In the genomic region with DNA sequence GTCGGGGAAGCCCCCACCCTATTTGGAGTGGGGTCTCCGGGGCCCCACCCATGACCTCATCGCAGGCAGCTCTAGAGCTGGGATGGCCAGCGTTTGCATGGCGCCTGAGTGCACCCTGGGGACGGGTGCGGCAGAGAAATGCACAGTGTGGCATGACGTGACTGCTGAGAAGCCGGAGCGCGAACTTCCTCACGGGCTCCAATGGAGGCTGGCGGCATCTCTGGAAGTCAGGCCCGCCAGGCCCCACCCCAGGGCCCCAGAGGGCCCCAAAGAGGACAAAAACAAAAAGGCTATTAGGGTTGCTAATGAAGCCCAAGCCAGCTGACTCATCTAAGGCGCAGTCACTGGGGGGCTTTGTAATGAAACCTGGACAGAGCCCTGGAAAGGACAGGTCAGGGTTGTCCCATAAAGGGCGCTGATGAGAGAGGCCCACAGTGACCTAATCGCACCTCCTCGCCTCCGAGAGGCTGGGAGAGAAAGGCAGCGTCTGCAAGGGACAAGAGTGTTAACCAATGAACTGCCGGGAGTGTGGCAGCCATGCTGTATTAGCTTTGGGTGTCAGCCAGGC, we compare ENCODE assay signal across 31 cellular contexts.
DNase-seq lines count a peak whose midpoint lies in the region; ATAC-seq and TF ChIP-seq lines count a peak whose summit lies in the region.
"Had no signal": no experiment of that assay in that cellular context is flagged by ENCODE, and none has a peak within 500 bp of the region (broad histone marks: within the 10 kb centered on the region; RNA-seq: fewer than 3 reads in every experiment).

No MANE protein-coding gene starts in this region.

- no peaks in the 10 kb centered on the region for H3K27me3 Mint-ChIP-seq in glutamatergic neuron (ENCODE audit: unreplicated experiment)
- H3K27me3 Mint-ChIP-seq: activated naive CD4-positive, alpha-beta T cell treated with anti-CD3 and anti-CD28 coated beads, Interleukin-2, amount 10 ng/mL, durations not matched to agents 7 days and 5 days had no signal

- H3K4me2 ChIP-seq in GM23248 (ENCODE audit: unreplicated experiment) (no peak overlapping the region), mesenchymal stem cell (ENCODE audit: low read length, poor library complexity, severe bottlenecking) (no peak overlapping the region), smooth muscle cell (peak overlapping the region; percentile 81)

- peak overlapping the region; percentile 54 to 63 for H3K4ac ChIP-seq in mesenchymal stem cell (ENCODE audit: low read depth in 1 of 2, low read length in 2 of 2)

- intact Hi-C loops in posterior cingulate gyrus (cut with DNase I), result no loop called here

- H3F3A ChIP-seq in GM23248 (ENCODE audit: insufficient read depth), result 0 out of 2 replicates have a peak, but pooled peaks cover 4% of the 10 kb centered on the region
- peaks cover 8% of the 10 kb centered on the region for H3F3A ChIP-seq in smooth muscle cell (ENCODE audit: low read depth)

- 0 out of 2 replicates have a peak, but pooled peaks cover 8% of the 10 kb centered on the region for H3K4me1 ChIP-seq in GM23248 (ENCODE audit: insufficient read depth)
- peaks cover 8% of the 10 kb centered on the region for H3K4me1 ChIP-seq in mesenchymal stem cell (ENCODE audit: control insufficient read depth, insufficient read depth, low read depth, low read length)
- peaks cover 11% of the 10 kb centered on the region for H3K4me1 ChIP-seq in smooth muscle cell (ENCODE audit: low read depth)
- H3K4me1 ChIP-seq: left lung, tibial nerve had no signal

- DNase-seq in GM23248, result peak; percentile 27
- peak; percentile 19 for DNase-seq in glutamatergic neuron
- DNase-seq in mesenchymal stem cell, result no peak
- no peak for DNase-seq in smooth muscle cell (lab: John Stamatoyannopoulos, UW; ENCODE audit: unreplicated experiment)
- no peak for DNase-seq in posterior cingulate gyrus
- no peak for DNase-seq in dedifferentiated amniotic fluid mesenchymal stem cell (ENCODE audit: extremely low spot score)
- no peak for DNase-seq in substantia nigra (lab: John Stamatoyannopoulos, UW)
- DNase-seq: activated CD4-positive, alpha-beta T cell treated with anti-CD3 and anti-CD28 coated beads, Interleukin-2, amount 50 U/mL, for 4 hours; activated naive CD4-positive, alpha-beta T cell treated with anti-CD3 and anti-CD28 coated beads, Interleukin-2, amount 10 ng/mL, durations not matched to agents 7 days and 5 days; AML-193; amygdala; CD8-positive, alpha-beta memory T cell; DMS153; head of caudate nucleus; HFFc6; KBM-7; MG63; NCI-H1417; NCI-H2081 treated with DMSO at 0.1 percent for 48 hours; NCI-H446; NCI-H82; stimulated activated naive CD4-positive, alpha-beta T cell; T-helper 9 cell had no signal

- H4K91ac ChIP-seq in mesenchymal stem cell (ENCODE audit: low read length), result peak overlapping the region; percentile 79

- H2BK120ac ChIP-seq in mesenchymal stem cell (ENCODE audit: low read depth, low read length), result peak overlapping the region; percentile 4

- peaks cover 77% of the 10 kb centered on the region for H3K27me3 ChIP-seq in GM23248 (replicated peaks; ENCODE audit: insufficient read depth)
- no peaks in the 10 kb centered on the region for H3K27me3 ChIP-seq in mesenchymal stem cell (ENCODE audit: control insufficient read depth in 1 of 2, insufficient read depth in 1 of 2, low read length in 2 of 2)
- no peaks in the 10 kb centered on the region for H3K27me3 ChIP-seq in smooth muscle cell (ENCODE audit: low read depth)
- H3K27me3 ChIP-seq: cardiac muscle cell, left lung, MG63, tibial nerve had no signal

- no peak for ATAC-seq in HG02588 (IDR thresholded peaks at IDR 0.05; ENCODE audit: unreplicated experiment)
- ATAC-seq: left lung had no signal

- no peaks in the 10 kb centered on the region for H3K79me2 ChIP-seq in GM23248 (ENCODE audit: insufficient read depth)
- no peaks in the 10 kb centered on the region for H3K79me2 ChIP-seq in smooth muscle cell (ENCODE audit: low read depth)

- H3K4me3 Mint-ChIP-seq in glutamatergic neuron (ENCODE audit: unreplicated experiment), result no peak overlapping the region
- H3K4me3 Mint-ChIP-seq: activated naive CD4-positive, alpha-beta T cell treated with anti-CD3 and anti-CD28 coated beads, Interleukin-2, amount 10 ng/mL, durations not matched to agents 7 days and 5 days; activated T-helper 1 cell treated with anti-CD3 and anti-CD28 coated beads, Interleukin-12 subunit alpha, Interleukin-12 subunit beta, Interleukin-2, Interleukin-4 antibody, amounts not matched to agents 30 ng/mL and 10 ng/mL and 1 ng/mL, durations not matched to agents 14 hours and 24 hours and 36 hours; CD8-positive, alpha-beta memory T cell; dendritic cell treated with granulocyte-macrophage colony-stimulating factor and Interleukin-4, amounts not matched to agents 40 ng/mL and 50 ng/mL, for 4 days; HFFc6; neural crest cell had no signal

- peak overlapping the region; percentile 96 to 98 for H2BK12ac ChIP-seq in mesenchymal stem cell (ENCODE audit: low read length in 2 of 2)

- WGBS in GM23248 (ENCODE audit: low coverage in 1 of 2, low lambda C conversion rate in 2 of 2, missing lambda C conversion rate in 2 of 2), 2 experiments, result 14 to 18% methylated on average over 21 of the region's 21 CpGs
- WGBS in mesenchymal stem cell, result 96% methylated on average over 21 of the region's 21 CpGs
- 97% methylated on average over 21 of the region's 21 CpGs for WGBS in smooth muscle cell (ENCODE audit: low lambda C conversion rate)

- no peaks in the 10 kb centered on the region for H3K36me3 Mint-ChIP-seq in glutamatergic neuron (ENCODE audit: unreplicated experiment)
- H3K36me3 Mint-ChIP-seq: activated naive CD4-positive, alpha-beta T cell treated with anti-CD3 and anti-CD28 coated beads, Interleukin-2, amount 10 ng/mL, durations not matched to agents 7 days and 5 days had no signal

- H3K4me1 Mint-ChIP-seq in glutamatergic neuron (ENCODE audit: low read depth, unreplicated experiment), result no peaks in the 10 kb centered on the region
- H3K4me1 Mint-ChIP-seq: activated naive CD4-positive, alpha-beta T cell treated with anti-CD3 and anti-CD28 coated beads, Interleukin-2, amount 10 ng/mL, durations not matched to agents 7 days and 5 days; CD8-positive, alpha-beta memory T cell; neural crest cell had no signal

- H2AFZ ChIP-seq in GM23248, result no peak overlapping the region
- H2AFZ ChIP-seq in mesenchymal stem cell (ENCODE audit: low read depth, low read length), result no peak overlapping the region
- no peak overlapping the region for H2AFZ ChIP-seq in smooth muscle cell (ENCODE audit: low read depth)

- H3K9me3 Mint-ChIP-seq in glutamatergic neuron (ENCODE audit: unreplicated experiment), result no peaks in the 10 kb centered on the region
- H3K9me3 Mint-ChIP-seq: activated naive CD4-positive, alpha-beta T cell treated with anti-CD3 and anti-CD28 coated beads, Interleukin-2, amount 10 ng/mL, durations not matched to agents 7 days and 5 days; activated T-helper 1 cell treated with anti-CD3 and anti-CD28 coated beads, Interleukin-12 subunit alpha, Interleukin-12 subunit beta, Interleukin-2, Interleukin-4 antibody, amounts not matched to agents 30 ng/mL and 10 ng/mL and 1 ng/mL, durations not matched to agents 14 hours and 24 hours and 36 hours; CD8-positive, alpha-beta memory T cell; dendritic cell treated with granulocyte-macrophage colony-stimulating factor and Interleukin-4, amounts not matched to agents 40 ng/mL and 50 ng/mL, for 4 days; HFFc6; neural crest cell had no signal

- H3K27ac ChIP-seq in GM23248, result no peak overlapping the region
- no peak overlapping the region for H3K27ac ChIP-seq in mesenchymal stem cell (ENCODE audit: low read length, poor library complexity, severe bottlenecking)
- H3K27ac ChIP-seq in smooth muscle cell (ENCODE audit: low read depth), result no peak overlapping the region
- no peak overlapping the region for H3K27ac ChIP-seq in substantia nigra (ENCODE audit: low read depth, low read length, poor library complexity, severe bottlenecking)
- H3K27ac ChIP-seq: cardiac muscle cell, left lung, tibial nerve had no signal

- H3K79me1 ChIP-seq in mesenchymal stem cell (replicated peaks; ENCODE audit: low read length, poor library complexity, severe bottlenecking), result no peaks in the 10 kb centered on the region

- no peaks in the 10 kb centered on the region for H3K9me2 ChIP-seq in GM23248 (ENCODE audit: insufficient read depth)

- H4K20me1 ChIP-seq in GM23248 (ENCODE audit: insufficient read depth) (no peaks in the 10 kb centered on the region), smooth muscle cell (ENCODE audit: low read depth) (no peaks in the 10 kb centered on the region)

- peak overlapping the region; percentile 69 for H4K8ac ChIP-seq in mesenchymal stem cell (ENCODE audit: low read length)

- H3K36me3 ChIP-seq in GM23248 (ENCODE audit: low read depth) (no peaks in the 10 kb centered on the region), mesenchymal stem cell (ENCODE audit: control insufficient read depth in 1 of 2, insufficient read depth in 2 of 2, low read depth in 1 of 2, low read length in 2 of 2) (no peaks in the 10 kb centered on the region), smooth muscle cell (ENCODE audit: low read depth) (no peaks in the 10 kb centered on the region)
- H3K36me3 ChIP-seq: cardiac muscle cell, left lung, MG63, tibial nerve had no signal

- TF ChIP-seq CTCF in glutamatergic neuron (IDR thresholded peaks at IDR 0.05; ENCODE audit: partially characterized antibody, unreplicated experiment), result no peak
- no peak for TF ChIP-seq CTCF in smooth muscle cell (IDR thresholded peaks at IDR 0.05; ENCODE audit: borderline replicate concordance, insufficient read depth, poor library complexity, severe bottlenecking)

- H3K4me3 ChIP-seq in GM23248, result no peak overlapping the region
- H3K4me3 ChIP-seq in mesenchymal stem cell (ENCODE audit: insufficient read depth in 1 of 2, low read depth in 1 of 2, low read length in 2 of 2), result peak overlapping the region in 1 of 2 experiments; percentile 46
- H3K4me3 ChIP-seq in smooth muscle cell, result no peak overlapping the region
- H3K4me3 ChIP-seq: cardiac muscle cell, left lung, MG63, skin epidermis, tibial nerve had no signal

- H3K18ac ChIP-seq in mesenchymal stem cell (ENCODE audit: low read depth in 1 of 2, low read length in 2 of 2), result peak overlapping the region; percentile 61 to 94

- H2BK15ac ChIP-seq in mesenchymal stem cell (ENCODE audit: low read depth, poor library complexity, severe bottlenecking), result peak overlapping the region; percentile 86

- H2BK5ac ChIP-seq in mesenchymal stem cell (ENCODE audit: low read depth, low read length, poor library complexity, severe bottlenecking), result peak overlapping the region; percentile 75

- peak overlapping the region; percentile 88 for H2AK5ac ChIP-seq in mesenchymal stem cell (ENCODE audit: low read length, severe bottlenecking)

- H3K23ac ChIP-seq in mesenchymal stem cell (ENCODE audit: low read length in 2 of 2), result no peak overlapping the region

- H3K9ac ChIP-seq in GM23248 (no peak overlapping the region), mesenchymal stem cell (ENCODE audit: low read length) (peak overlapping the region; percentile 40), smooth muscle cell (ENCODE audit: low read depth) (no peak overlapping the region)

- no peak overlapping the region for H3K27ac Mint-ChIP-seq in glutamatergic neuron (ENCODE audit: unreplicated experiment)
- H3K27ac Mint-ChIP-seq: activated naive CD4-positive, alpha-beta T cell treated with anti-CD3 and anti-CD28 coated beads, Interleukin-2, amount 10 ng/mL, durations not matched to agents 7 days and 5 days; activated T-helper 1 cell treated with anti-CD3 and anti-CD28 coated beads, Interleukin-12 subunit alpha, Interleukin-12 subunit beta, Interleukin-2, Interleukin-4 antibody, amounts not matched to agents 30 ng/mL and 10 ng/mL and 1 ng/mL, durations not matched to agents 14 hours and 24 hours and 36 hours; CD8-positive, alpha-beta memory T cell; dendritic cell treated with granulocyte-macrophage colony-stimulating factor and Interleukin-4, amounts not matched to agents 40 ng/mL and 50 ng/mL, for 4 days; HFFc6 had no signal

- peak overlapping the region in 1 of 2 experiments; percentile 84 for H3K14ac ChIP-seq in mesenchymal stem cell (ENCODE audit: low read length in 2 of 2)

- no peaks in the 10 kb centered on the region for H3K9me3 ChIP-seq in GM23248 (ENCODE audit: low read depth)
- H3K9me3 ChIP-seq in mesenchymal stem cell (ENCODE audit: control insufficient read depth, low read length), result no peaks in the 10 kb centered on the region
- H3K9me3 ChIP-seq in smooth muscle cell (replicated peaks; ENCODE audit: low read depth), result no peaks in the 10 kb centered on the region
- H3K9me3 ChIP-seq: left lung, MG63, tibial nerve had no signal

- in situ Hi-C loops in GM23248 (cut with MboI), result no loop called here

Comparison
In these comparisons a context has a peak if more than half of its experiments do, and no peak if none do; other contexts are left out.
1. DNase-seq: peak in GM23248 (single experiment) and glutamatergic neuron (single experiment); none in mesenchymal stem cell (single experiment), smooth muscle cell (single experiment), posterior cingulate gyrus (0 of 10), dedifferentiated amniotic fluid mesenchymal stem cell (single experiment) and substantia nigra (0 of 49).